14 cellular contexts compared by ENCODE assay signal in genomic region chr1:164702664-164703063, GRCh38.
DNase-seq lines count a peak whose midpoint lies in the region; ATAC-seq, FAIRE-seq and TF ChIP-seq lines count a peak whose summit lies in the region.
"Had no signal": no experiment of that assay in that cellular context is flagged by ENCODE, and none has a peak within 500 bp of the region (broad histone marks: within the 10 kb centered on the region; RNA-seq: fewer than 3 reads in every experiment).

No MANE protein-coding gene starts in this region.

- no peaks in the 10 kb centered on the region for H3K27me3 Mint-ChIP-seq in astrocyte (ENCODE audit: low read depth, unreplicated experiment)

- ATAC-seq in gastroesophageal sphincter = no peak

- H2AFZ ChIP-seq in astrocyte (ENCODE audit: low read depth, low read length) = no peak overlapping the region

- H3K36me3 ChIP-seq in astrocyte (ENCODE audit: insufficient read depth, low read length) = no peaks in the 10 kb centered on the region
- no peaks in the 10 kb centered on the region for H3K36me3 ChIP-seq in gastroesophageal sphincter
- no peaks in the 10 kb centered on the region for H3K36me3 ChIP-seq in stomach
- no peaks in the 10 kb centered on the region for H3K36me3 ChIP-seq in H7 (replicated peaks; ENCODE audit: control insufficient read depth, insufficient read depth, low read length)
- H3K36me3 ChIP-seq: Peyer's patch had no signal

- no peaks in the 10 kb centered on the region for H3K9me3 Mint-ChIP-seq in astrocyte (ENCODE audit: unreplicated experiment)
- H3K9me3 Mint-ChIP-seq: IgD-negative memory B cell had no signal

- H3K4me2 ChIP-seq in astrocyte (ENCODE audit: low read length) = no peak overlapping the region

- H3K4me3 Mint-ChIP-seq in astrocyte (ENCODE audit: unreplicated experiment) = no peak overlapping the region
- H3K4me3 Mint-ChIP-seq: IgD-negative memory B cell had no signal

- no peak for TF ChIP-seq POLR2A in gastroesophageal sphincter (IDR thresholded peaks at IDR 0.05)
- no peak for TF ChIP-seq POLR2A in stomach (IDR thresholded peaks at IDR 0.05)

- no peak for FAIRE-seq in astrocyte (lab: Jason Lieb, UNC)

- H3K4me1 ChIP-seq in astrocyte (ENCODE audit: insufficient read depth, low read length) (peaks cover 19% of the 10 kb centered on the region), gastroesophageal sphincter (peaks cover 11 to 100% (median 52%) of the 10 kb centered on the region in 3 donors), stomach (peaks cover 15 to 87% (median 40%) of the 10 kb centered on the region in 4 donors)

- peaks cover 3% of the 10 kb centered on the region for H3K79me2 ChIP-seq in astrocyte (ENCODE audit: insufficient read depth, low read length)

- no peak for TF ChIP-seq CTCF in astrocyte (IDR thresholded peaks at IDR 0.05; ENCODE audit: insufficient read depth, low read depth, low read length)
- no peak for TF ChIP-seq CTCF in gastroesophageal sphincter (IDR thresholded peaks at IDR 0.05)
- TF ChIP-seq CTCF in stomach (IDR thresholded peaks at IDR 0.05) = no peak

- H3K9me3 ChIP-seq in astrocyte (ENCODE audit: insufficient read depth, low read depth, low read length) = no peaks in the 10 kb centered on the region
- H3K9me3 ChIP-seq in gastroesophageal sphincter = no peaks in the 10 kb centered on the region
- no peaks in the 10 kb centered on the region for H3K9me3 ChIP-seq in stomach
- H3K9me3 ChIP-seq: Peyer's patch had no signal

- H3K4me3 ChIP-seq in astrocyte (ENCODE audit: insufficient read depth, low read depth, low read length) (no peak overlapping the region), gastroesophageal sphincter (no peak overlapping the region), stomach (no peak overlapping the region), H7 (ENCODE audit: insufficient read depth, low read depth, low read length) (no peak overlapping the region)
- H3K4me3 ChIP-seq: Peyer's patch had no signal

- intact Hi-C loops in stomach (cut with DNase I; ENCODE audit: low total_unique reads) = no loop called here

- H3K27ac ChIP-seq in astrocyte (ENCODE audit: low read depth, low read length) = no peak overlapping the region
- peak overlapping the region; percentile 66 to 96 (median 80) for H3K27ac ChIP-seq in gastroesophageal sphincter
- peak overlapping the region in 4 of 5 donors; percentile 40 to 81 (median 53) for H3K27ac ChIP-seq in stomach

- no peak overlapping the region for H3K9ac ChIP-seq in astrocyte (ENCODE audit: low read length)

- no peaks in the 10 kb centered on the region for H4K20me1 ChIP-seq in astrocyte (ENCODE audit: insufficient read depth, low read length)

- peak overlapping the region; percentile 19 for H3K27ac Mint-ChIP-seq in astrocyte (ENCODE audit: unreplicated experiment)
- H3K27ac Mint-ChIP-seq: IgD-negative memory B cell had no signal

- no peaks in the 10 kb centered on the region for H3K36me3 Mint-ChIP-seq in astrocyte (ENCODE audit: low read depth, unreplicated experiment)
- H3K36me3 Mint-ChIP-seq: IgD-negative memory B cell had no signal

- WGBS in gastroesophageal sphincter (ENCODE audit: low coverage in 1 of 2), 2 donors = 53 to 95% methylated on average over 2 of the region's 2 CpGs
- 81 to 92% (median 84%) methylated on average over 2 of the region's 2 CpGs for WGBS in stomach, 5 donors

- no peak for TF ChIP-seq EP300 in gastroesophageal sphincter (IDR thresholded peaks at IDR 0.05)
- no peak for TF ChIP-seq EP300 in stomach (IDR thresholded peaks at IDR 0.05)

- H3K27me3 ChIP-seq in astrocyte (ENCODE audit: insufficient read depth, low read length) (no peaks in the 10 kb centered on the region), gastroesophageal sphincter (no peaks in the 10 kb centered on the region), stomach (no peaks in the 10 kb centered on the region), H7 (ENCODE audit: control insufficient read depth, insufficient read depth, low read length) (no peaks in the 10 kb centered on the region)
- H3K27me3 ChIP-seq: Peyer's patch had no signal

- DNase-seq in DMS53 (lab: John Stamatoyannopoulos, UW) (peak; percentile 39), astrocyte (ENCODE audit: low read depth) (no peak), stomach (no peak), LoVo (ENCODE audit: low spot score) (no peak), NCI-H2107 (lab: John Stamatoyannopoulos, UW) (no peak), H7 (no peak), GM19240 (ENCODE audit: insufficient read length, low spot score) (no peak)
- DNase-seq: AML-193, DND-41, GF-D8, NCI-H2081 treated with DMSO at 0.1 percent for 48 hours, Peyer's patch had no signal

- peaks cover 33% of the 10 kb centered on the region for H3K4me1 Mint-ChIP-seq in astrocyte (ENCODE audit: low read depth, unreplicated experiment)
- H3K4me1 Mint-ChIP-seq: IgD-negative memory B cell had no signal
